Comparison of ENCODE assay signal across 12 cellular contexts in the genomic region with DNA sequence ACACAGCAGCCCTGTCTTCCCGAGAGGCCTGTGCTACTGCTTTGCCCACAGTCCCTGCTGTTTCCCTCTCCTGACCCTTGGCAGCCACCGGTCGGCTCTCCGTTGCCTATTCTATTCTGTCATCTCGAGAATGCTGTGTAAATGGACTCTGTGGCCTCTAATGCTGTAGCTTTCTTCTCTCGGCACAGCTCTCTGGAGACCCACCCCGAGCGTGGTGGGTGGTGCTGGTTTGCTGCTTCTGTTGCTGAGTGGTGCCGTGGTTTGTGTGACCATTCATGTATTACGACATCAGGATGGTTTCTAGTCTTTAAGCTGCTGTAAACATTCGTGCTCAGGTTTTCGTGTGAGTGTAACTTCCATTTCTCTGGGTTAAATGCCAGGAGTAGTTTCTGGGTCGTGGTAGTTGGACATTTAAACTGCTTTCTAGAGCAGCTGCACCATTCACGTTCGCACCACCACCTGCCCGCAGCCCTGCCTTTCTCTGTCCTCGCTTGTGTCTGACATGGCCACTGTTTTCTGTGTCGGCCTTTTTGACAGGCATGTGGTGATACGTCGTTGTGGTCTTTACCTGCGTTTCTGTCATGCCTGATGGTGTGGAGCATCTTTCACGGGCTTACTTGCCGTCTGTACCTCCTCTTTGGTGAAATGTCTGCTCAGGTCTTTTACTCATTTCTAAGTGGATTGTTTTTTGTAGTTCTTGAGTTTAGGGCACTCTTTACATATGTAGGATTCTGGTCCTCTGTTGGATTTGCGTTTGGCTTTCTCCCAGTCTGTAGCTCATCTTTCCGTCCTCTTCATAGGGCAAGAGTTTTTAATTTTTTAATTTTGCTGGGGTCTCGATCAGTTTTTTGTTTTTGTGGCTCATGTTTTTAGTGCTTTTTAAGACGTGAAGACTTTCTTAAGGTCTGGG. TPM values are rescaled to one million over a fixed set of nuclear protein-coding genes. Genes with fewer than 3 reads are reported as not detected.
A peak's percentile ranks its signal among the peaks of the same experiment; 100 is the strongest.
DNase-seq lines count a peak whose midpoint lies in the region; ATAC-seq and TF ChIP-seq lines count a peak whose summit lies in the region.
"Had no signal": no experiment of that assay in that cellular context is flagged by ENCODE, and none has a peak within 500 bp of the region (broad histone marks: within the 10 kb centered on the region; RNA-seq: fewer than 3 reads in every experiment).

No MANE protein-coding gene starts in this region.

- H3K27ac ChIP-seq in RWPE1: 0 out of 2 replicates have a peak overlapping the region, but pooled peaks have one; percentile 10

- POLR2A ChIA-PET in RWPE1 (lab: Yijun Ruan, JAX; ENCODE audit: low non-redundant PET): no interaction called here

- H3K36me3 Mint-ChIP-seq in activated naive CD4-positive, alpha-beta T cell treated with anti-CD3 and anti-CD28 coated beads, Interleukin-2, amount 10 ng/mL, durations not matched to agents 7 days and 5 days: peaks cover 51% of the 10 kb centered on the region
- H3K36me3 Mint-ChIP-seq in activated naive CD4-positive, alpha-beta T cell treated with anti-CD3 and anti-CD28 coated beads for 36 hours (ENCODE audit: low read depth): no peaks in the 10 kb centered on the region
- H3K36me3 Mint-ChIP-seq in stimulated activated memory B cell treated with anti-CD40 and anti-IgM and Interleukin-4, amounts not matched to agents 10 μg/mL and 1 μg/mL and 100 μg/mL, for 72 hours: peaks cover 48% of the 10 kb centered on the region

- H3K27ac Mint-ChIP-seq in activated naive CD4-positive, alpha-beta T cell treated with anti-CD3 and anti-CD28 coated beads, Interleukin-2, amount 10 ng/mL, durations not matched to agents 7 days and 5 days: peak overlapping the region; percentile 60
- H3K27ac Mint-ChIP-seq in activated naive CD4-positive, alpha-beta T cell treated with anti-CD3 and anti-CD28 coated beads for 36 hours: no peak overlapping the region
- peak overlapping the region; percentile 67 for H3K27ac Mint-ChIP-seq in stimulated activated memory B cell treated with anti-CD40 and anti-IgM and Interleukin-4, amounts not matched to agents 10 μg/mL and 1 μg/mL and 100 μg/mL, for 72 hours

- H3K9me3 Mint-ChIP-seq in activated naive CD4-positive, alpha-beta T cell treated with anti-CD3 and anti-CD28 coated beads, Interleukin-2, amount 10 ng/mL, durations not matched to agents 7 days and 5 days: no peaks in the 10 kb centered on the region
- H3K9me3 Mint-ChIP-seq in activated naive CD4-positive, alpha-beta T cell treated with anti-CD3 and anti-CD28 coated beads for 36 hours: no peaks in the 10 kb centered on the region
- H3K9me3 Mint-ChIP-seq in stimulated activated memory B cell treated with anti-CD40 and anti-IgM and Interleukin-4, amounts not matched to agents 10 μg/mL and 1 μg/mL and 100 μg/mL, for 72 hours: peaks cover 3% of the 10 kb centered on the region

- intact Hi-C loops in activated naive CD4-positive, alpha-beta T cell treated with anti-CD3 and anti-CD28 coated beads for 36 hours (cut with micrococcal nuclease): no loop called here

- no peak for TF ChIP-seq CTCF in RWPE1 (conservative IDR thresholded peaks at IDR 0.05; ENCODE audit: low read depth)

- peaks cover 63% of the 10 kb centered on the region for H3K4me1 Mint-ChIP-seq in activated naive CD4-positive, alpha-beta T cell treated with anti-CD3 and anti-CD28 coated beads, Interleukin-2, amount 10 ng/mL, durations not matched to agents 7 days and 5 days
- peaks cover 41% of the 10 kb centered on the region for H3K4me1 Mint-ChIP-seq in activated naive CD4-positive, alpha-beta T cell treated with anti-CD3 and anti-CD28 coated beads for 36 hours (ENCODE audit: low read depth)
- H3K4me1 Mint-ChIP-seq in stimulated activated memory B cell treated with anti-CD40 and anti-IgM and Interleukin-4, amounts not matched to agents 10 μg/mL and 1 μg/mL and 100 μg/mL, for 72 hours: peaks cover 43% of the 10 kb centered on the region

- DNase-seq in activated naive CD4-positive, alpha-beta T cell treated with anti-CD3 and anti-CD28 coated beads, Interleukin-2, amount 10 ng/mL, durations not matched to agents 7 days and 5 days: no peak
- DNase-seq in activated naive CD4-positive, alpha-beta T cell treated with anti-CD3 and anti-CD28 coated beads for 36 hours: no peak
- DNase-seq in RWPE1 (ENCODE audit: low spot score) (no peak), fibroblast of peridontal ligament (ENCODE audit: extremely low read depth) (peak; percentile 70), NCI-H2081 (lab: John Stamatoyannopoulos, UW) (no peak), midbrain (lab: John Stamatoyannopoulos, UW) (no peak)
- DNase-seq in central memory CD4-positive, alpha-beta T cell: no peak
- DNase-seq: activated naive CD4-positive, alpha-beta T cell treated with anti-CD3 and anti-CD28 coated beads, Interleukin-2, amount 50 U/mL, for 16 hours; effector CD4-positive, alpha-beta T cell; NCI-H1930 had no signal

- peak; percentile 74 for ATAC-seq in stimulated activated memory B cell treated with anti-CD40 and anti-IgM and Interleukin-4, amounts not matched to agents 10 μg/mL and 1 μg/mL and 100 μg/mL, for 72 hours
- ATAC-seq: mucosa of descending colon had no signal

- no peaks in the 10 kb centered on the region for H3K27me3 Mint-ChIP-seq in activated naive CD4-positive, alpha-beta T cell treated with anti-CD3 and anti-CD28 coated beads, Interleukin-2, amount 10 ng/mL, durations not matched to agents 7 days and 5 days
- H3K27me3 Mint-ChIP-seq in activated naive CD4-positive, alpha-beta T cell treated with anti-CD3 and anti-CD28 coated beads for 36 hours (ENCODE audit: low read depth): no peaks in the 10 kb centered on the region
- H3K27me3 Mint-ChIP-seq in stimulated activated memory B cell treated with anti-CD40 and anti-IgM and Interleukin-4, amounts not matched to agents 10 μg/mL and 1 μg/mL and 100 μg/mL, for 72 hours: no peaks in the 10 kb centered on the region

- CTCF ChIA-PET in activated naive CD4-positive, alpha-beta T cell treated with anti-CD3 and anti-CD28 coated beads, Interleukin-2, amount 10 ng/mL, durations not matched to agents 7 days and 5 days (lab: Charles Lee): no interaction called here
- CTCF ChIA-PET in activated naive CD4-positive, alpha-beta T cell treated with anti-CD3 and anti-CD28 coated beads for 36 hours (lab: Charles Lee): no interaction called here
- CTCF ChIA-PET in RWPE1 (lab: Yijun Ruan, JAX): interaction anchor here (0.5 to 0.6 kb wide), 2 partner anchors 14 to 22 kb away, joined by 3 read pairs; no protein-coding TSS in a partner anchor

- no peak overlapping the region for H3K4me3 Mint-ChIP-seq in activated naive CD4-positive, alpha-beta T cell treated with anti-CD3 and anti-CD28 coated beads, Interleukin-2, amount 10 ng/mL, durations not matched to agents 7 days and 5 days
- H3K4me3 Mint-ChIP-seq in activated naive CD4-positive, alpha-beta T cell treated with anti-CD3 and anti-CD28 coated beads for 36 hours: no peak overlapping the region
- no peak overlapping the region for H3K4me3 Mint-ChIP-seq in stimulated activated memory B cell treated with anti-CD40 and anti-IgM and Interleukin-4, amounts not matched to agents 10 μg/mL and 1 μg/mL and 100 μg/mL, for 72 hours

RNA-seq across cellular contexts. Expression of a gene that starts 47.7 kb away (rescaled TPM):
- total RNA-seq in activated naive CD4-positive, alpha-beta T cell treated with anti-CD3 and anti-CD28 coated beads for 36 hours: not detected
- total RNA-seq: mucosa of descending colon had no signal
